ENCODE assay signal across 9 cellular contexts in genomic region chr17:81483862-81484194, GRCh38. TPM values are rescaled to one million over a fixed set of nuclear protein-coding genes. Genes with fewer than 3 reads are reported as not detected.
DNase-seq lines count a peak whose midpoint lies in the region; ATAC-seq, FAIRE-seq and TF ChIP-seq lines count a peak whose summit lies in the region.
"Had no signal": no experiment of that assay in that cellular context is flagged by ENCODE, and none has a peak within 500 bp of the region (broad histone marks: within the 10 kb centered on the region; RNA-seq: fewer than 3 reads in every experiment).

No MANE protein-coding gene starts in this region.

- H3K36me3 Mint-ChIP-seq in activated CD8-positive, alpha-beta T cell treated with anti-CD3 and anti-CD28 coated beads, Interleukin-2, amount 10 ng/mL, durations not matched to agents 7 days and 5 days (ENCODE audit: low read depth), result no peaks in the 10 kb centered on the region

- no peak for TF ChIP-seq CTCF in osteoblast (IDR thresholded peaks at IDR 0.05; ENCODE audit: extremely low read depth, low read depth, low read length)

- H3K36me3 ChIP-seq in BLaER1 treated with 17β-estradiol and CSF1 and Interleukin-3, amounts not matched to agents 10 nM and 100 nM, result no peaks in the 10 kb centered on the region
- H3K36me3 ChIP-seq in esophagus (ENCODE audit: control insufficient read depth in 2 of 2, insufficient read depth in 2 of 2, low read length in 1 of 2) (no peaks in the 10 kb centered on the region), osteoblast (ENCODE audit: insufficient read depth, low read length) (no peaks in the 10 kb centered on the region)

- peak overlapping the region; percentile 84 for H2AFZ ChIP-seq in osteoblast (ENCODE audit: low read length)

- H3K4me3 Mint-ChIP-seq in activated CD8-positive, alpha-beta T cell treated with anti-CD3 and anti-CD28 coated beads, Interleukin-2, amount 10 ng/mL, durations not matched to agents 7 days and 5 days, result no peak overlapping the region

- FAIRE-seq in GM12892 (lab: Jason Lieb, UNC), result no peak
- FAIRE-seq: colon had no signal

- H3K4me1 ChIP-seq in BLaER1 treated with 17β-estradiol and CSF1 and Interleukin-3, amounts not matched to agents 10 nM and 100 nM, result peaks cover 63 to 97% (median 95%) of the 10 kb centered on the region in 10 experiments
- H3K4me1 ChIP-seq in esophagus (ENCODE audit: control insufficient read depth in 2 of 2, insufficient read depth in 2 of 2, low read length in 1 of 2), result peaks cover 14 to 17% of the 10 kb centered on the region in 2 donors
- H3K4me1 ChIP-seq in osteoblast (ENCODE audit: insufficient read depth, low read length), result peaks cover 25% of the 10 kb centered on the region

- CTCF ChIA-PET in activated CD8-positive, alpha-beta T cell treated with anti-CD3 and anti-CD28 coated beads, Interleukin-2, amount 10 ng/mL, durations not matched to agents 7 days and 5 days (lab: Charles Lee), result interaction anchor here (0.7 to 1.7 kb wide), 14 partner anchors 16 to 342 kb away, joined by 3 to 26 read pairs (median 3); partner anchors contain the start of gene CEP131

- H3K79me2 ChIP-seq in osteoblast (ENCODE audit: insufficient read depth, low read length), result no peaks in the 10 kb centered on the region

- no peak for ATAC-seq in GM18868 (IDR thresholded peaks at IDR 0.05; ENCODE audit: unreplicated experiment)
- no peak for ATAC-seq in activated CD8-positive, alpha-beta T cell treated with anti-CD3 and anti-CD28 coated beads, Interleukin-2, amount 10 ng/mL, durations not matched to agents 7 days and 5 days

- no peaks in the 10 kb centered on the region for H4K20me1 ChIP-seq in BLaER1 treated with 17β-estradiol and CSF1 and Interleukin-3, amounts not matched to agents 10 nM and 100 nM
- H4K20me1 ChIP-seq in osteoblast (ENCODE audit: insufficient read depth, low read length), result no peaks in the 10 kb centered on the region

- POLR2A ChIA-PET in activated CD8-positive, alpha-beta T cell treated with anti-CD3 and anti-CD28 coated beads, Interleukin-2, amount 10 ng/mL, durations not matched to agents 7 days and 5 days (lab: Charles Lee), result interaction anchor here (1.2 to 1.8 kb wide), 3 partner anchors 23 to 54 kb away, joined by 4 read pairs; no protein-coding TSS in a partner anchor

- no peaks in the 10 kb centered on the region for H3K9me3 Mint-ChIP-seq in activated CD8-positive, alpha-beta T cell treated with anti-CD3 and anti-CD28 coated beads, Interleukin-2, amount 10 ng/mL, durations not matched to agents 7 days and 5 days (ENCODE audit: insufficient read depth)

- H3K27me3 Mint-ChIP-seq in activated CD8-positive, alpha-beta T cell treated with anti-CD3 and anti-CD28 coated beads, Interleukin-2, amount 10 ng/mL, durations not matched to agents 7 days and 5 days (ENCODE audit: low read depth), result peaks cover 33% of the 10 kb centered on the region

- DNase-seq in Jurkat, Clone E6-1 (ENCODE audit: low read depth, low spot score), result no peak
- no peak for DNase-seq in osteoblast (ENCODE audit: insufficient read length, low spot score, missing footprints)
- no peak for DNase-seq in GM12892 (ENCODE audit: insufficient read length)
- DNase-seq in caudate nucleus (lab: John Stamatoyannopoulos, UW), result no peak
- DNase-seq in activated CD8-positive, alpha-beta T cell treated with anti-CD3 and anti-CD28 coated beads, Interleukin-2, amount 10 ng/mL, durations not matched to agents 7 days and 5 days, result no peak

- TF ChIP-seq POLR2A in GM12892 (IDR thresholded peaks at IDR 0.05; ENCODE audit: low read depth, low read length), result no peak

- H3K9ac ChIP-seq in BLaER1 treated with 17β-estradiol and CSF1 and Interleukin-3, amounts not matched to agents 10 nM and 100 nM, result peak overlapping the region; percentile 39 to 79 (median 69); a peak in 21 of 22 replicates

- peaks cover 0 to 7% (median 0%) of the 10 kb centered on the region in 11 experiments; a peak in 2 of 22 replicates for H3K9me3 ChIP-seq in BLaER1 treated with 17β-estradiol and CSF1 and Interleukin-3, amounts not matched to agents 10 nM and 100 nM (replicated peaks in 1 of 11)
- H3K9me3 ChIP-seq in esophagus (ENCODE audit: control insufficient read depth in 2 of 2, insufficient read depth in 1 of 2, low read depth in 1 of 2, low read length in 1 of 2), result no peaks in the 10 kb centered on the region
- H3K9me3 ChIP-seq in osteoblast (ENCODE audit: low read depth, low read length), result no peaks in the 10 kb centered on the region

- peak overlapping the region in 9 of 11 experiments; percentile 11 to 81 (median 64); a peak in 18 of 22 replicates for H3K27ac ChIP-seq in BLaER1 treated with 17β-estradiol and CSF1 and Interleukin-3, amounts not matched to agents 10 nM and 100 nM
- H3K27ac ChIP-seq in esophagus (ENCODE audit: low read depth in 2 of 2, low read length in 1 of 2) (no peak overlapping the region), osteoblast (ENCODE audit: low read depth, low read length) (no peak overlapping the region), caudate nucleus (ENCODE audit: low read depth, low read length) (no peak overlapping the region)

- peak overlapping the region; percentile 87 to 100 (median 99) for H3K4me2 ChIP-seq in BLaER1 treated with 17β-estradiol and CSF1 and Interleukin-3, amounts not matched to agents 10 nM and 100 nM
- H3K4me2 ChIP-seq in osteoblast (ENCODE audit: insufficient read depth, low read length), result peak overlapping the region; percentile 85

- H3K27me3 ChIP-seq in BLaER1 treated with 17β-estradiol and CSF1 and Interleukin-3, amounts not matched to agents 10 nM and 100 nM, result peaks cover 0 to 51% (median 0%) of the 10 kb centered on the region in 11 experiments; a peak in 7 of 22 replicates
- H3K27me3 ChIP-seq in esophagus (ENCODE audit: control insufficient read depth in 1 of 2, insufficient read depth in 2 of 2, low read length in 2 of 2), result no peaks in the 10 kb centered on the region
- H3K27me3 ChIP-seq in osteoblast (ENCODE audit: insufficient read depth, low read length), result no peaks in the 10 kb centered on the region

- H3K4me3 ChIP-seq in BLaER1 treated with 17β-estradiol and CSF1 and Interleukin-3, amounts not matched to agents 10 nM and 100 nM, result peak overlapping the region; percentile 49 to 67 (median 59)
- peak overlapping the region; percentile 66 for H3K4me3 ChIP-seq in Jurkat, Clone E6-1 (ENCODE audit: low read length)
- peak overlapping the region; percentile 5 to 38 for H3K4me3 ChIP-seq in esophagus (ENCODE audit: low read depth in 1 of 2, low read length in 2 of 2)
- peak overlapping the region; percentile 65 for H3K4me3 ChIP-seq in osteoblast (ENCODE audit: insufficient read depth, low read length)

- peaks cover 27% of the 10 kb centered on the region for H3K4me1 Mint-ChIP-seq in activated CD8-positive, alpha-beta T cell treated with anti-CD3 and anti-CD28 coated beads, Interleukin-2, amount 10 ng/mL, durations not matched to agents 7 days and 5 days (ENCODE audit: low read depth)

- H3K27ac Mint-ChIP-seq in activated CD8-positive, alpha-beta T cell treated with anti-CD3 and anti-CD28 coated beads, Interleukin-2, amount 10 ng/mL, durations not matched to agents 7 days and 5 days, result no peak overlapping the region

- 12 to 13% methylated on average over 20 to 32 of the region's 32 CpGs for WGBS in esophagus, 2 donors

RNA-seq across cellular contexts. Expression of gene ACTG1, which starts 28.8 kb away (rescaled TPM):
- 2,303 TPM for polyA plus RNA-seq in Jurkat, Clone E6-1 (2012; ENCODE audit: insufficient read depth, insufficient read length)
- polyA plus RNA-seq in esophagus, result 1,000 to 10,000 TPM; 1,763 to 5,708 TPM
- 10,373 and 13,273 TPM in 2 replicates for total RNA-seq in osteoblast
- polyA plus RNA-seq in GM12892 (2012; ENCODE audit: missing spikeins), result 2,092 TPM
- total RNA-seq in activated CD8-positive, alpha-beta T cell treated with anti-CD3 and anti-CD28 coated beads, Interleukin-2, amount 10 ng/mL, durations not matched to agents 7 days and 5 days, result 1,000 to 10,000 TPM; 5,147 to 5,318 TPM

RNA-seq across cellular contexts. Expression of gene FSCN2, which starts 44.3 kb away (rescaled TPM):
- polyA plus RNA-seq in Jurkat, Clone E6-1 (2012; ENCODE audit: insufficient read depth, insufficient read length), result not detected
- 1 to 10 TPM in 1 of 2 donors, under 1 TPM in 1; 0.54 to 2.0 TPM for polyA plus RNA-seq in esophagus
- 2.9 and 5.1 TPM in 2 replicates for total RNA-seq in osteoblast
- polyA plus RNA-seq in GM12892 (2012; ENCODE audit: missing spikeins), result 0.87 TPM
- total RNA-seq in activated CD8-positive, alpha-beta T cell treated with anti-CD3 and anti-CD28 coated beads, Interleukin-2, amount 10 ng/mL, durations not matched to agents 7 days and 5 days, result under 1 TPM; 0.52 to 0.74 TPM

Comparison
In these comparisons a context has a peak if more than half of its experiments do, and no peak if none do; other contexts are left out.
1. H3K27ac ChIP-seq: peak in BLaER1 treated with 17β-estradiol and CSF1 and Interleukin-3, amounts not matched to agents 10 nM and 100 nM (9 of 11); none in esophagus (0 of 2), osteoblast (single experiment) and caudate nucleus (single experiment).
2. Peak in every context shown above with its lines, with median percentiles within 50 percentile points of each other: H3K4me3 ChIP-seq.